In genomic region chr10:70293169-70293813, GRCh38 we compare ENCODE assay signal across 12 cellular contexts. TPM values are rescaled to one million over a fixed set of nuclear protein-coding genes. Genes with fewer than 3 reads are reported as not detected.
DNase-seq lines count a peak whose midpoint lies in the region; ATAC-seq and TF ChIP-seq lines count a peak whose summit lies in the region.
"Had no signal": no experiment of that assay in that cellular context is flagged by ENCODE, and none has a peak within 500 bp of the region (broad histone marks: within the 10 kb centered on the region; RNA-seq: fewer than 3 reads in every experiment).

No MANE protein-coding gene starts in this region.

- H3K9me3 ChIP-seq in left ventricle myocardium inferior (replicated peaks) (no peaks in the 10 kb centered on the region), colonic mucosa (no peaks in the 10 kb centered on the region)
- H3K9me3 ChIP-seq: ascending aorta had no signal

- CTCF ChIA-PET in HEK293T (lab: Yijun Ruan, JAX), result no interaction called here

- DNase-seq in kidney tubule cell (ENCODE audit: low spot score) (peak; percentile 11), HEK293T (ENCODE audit: extremely low spot score) (no peak), left ventricle myocardium inferior (no peak), colonic mucosa (no peak), NCI-H69 (lab: John Stamatoyannopoulos, UW) (no peak)
- DNase-seq: erythroblast, NCI-H146 had no signal

- POLR2A ChIA-PET in HEK293T (lab: Yijun Ruan, JAX), result no interaction called here

- intact Hi-C loops in left ventricle myocardium inferior (cut with micrococcal nuclease) (no loop called here), colonic mucosa (cut with DNase I) (no loop called here)

- H3K27ac ChIP-seq in left ventricle myocardium inferior (replicated peaks) (no peak overlapping the region), colonic mucosa (no peak overlapping the region)
- H3K27ac ChIP-seq: ascending aorta had no signal

- no peaks in the 10 kb centered on the region for H3K27me3 ChIP-seq in left ventricle myocardium inferior (ENCODE audit: low read depth)
- no peaks in the 10 kb centered on the region for H3K27me3 ChIP-seq in colonic mucosa
- H3K27me3 ChIP-seq: ascending aorta had no signal

- no peaks in the 10 kb centered on the region for H3K36me3 ChIP-seq in left ventricle myocardium inferior
- H3K36me3 ChIP-seq in colonic mucosa, result no peaks in the 10 kb centered on the region
- H3K36me3 ChIP-seq: ascending aorta had no signal

- no peak overlapping the region for H3K4me3 ChIP-seq in left ventricle myocardium inferior
- no peak overlapping the region for H3K4me3 ChIP-seq in colonic mucosa
- H3K4me3 ChIP-seq: ascending aorta, smooth muscle cell had no signal

- peaks cover 25% of the 10 kb centered on the region for H3K4me1 ChIP-seq in left ventricle myocardium inferior
- H3K4me1 ChIP-seq in colonic mucosa, result no peaks in the 10 kb centered on the region

- ATAC-seq in GM18870 (IDR thresholded peaks at IDR 0.05; ENCODE audit: unreplicated experiment) (peak; percentile 84), GM21576 (IDR thresholded peaks at IDR 0.05; ENCODE audit: unreplicated experiment) (peak; percentile 88), HG03159 (IDR thresholded peaks at IDR 0.05; ENCODE audit: unreplicated experiment) (peak; percentile 87)

- TF ChIP-seq CTCF in left ventricle myocardium inferior (IDR thresholded peaks at IDR 0.05; ENCODE audit: borderline replicate concordance), result no peak
- no peak for TF ChIP-seq CTCF in colonic mucosa (IDR thresholded peaks at IDR 0.05)

- H3K9ac ChIP-seq in colonic mucosa (ENCODE audit: low read depth in 2 of 2, low read length in 2 of 2), result no peak overlapping the region

TF ChIP-seq in HEK293T, 16 proteins besides CTCF, POLR2A, EP300 and RAD21:
- no peak for TF ChIP-seq LEF1 (IDR thresholded peaks at IDR 0.05; ENCODE audit: borderline replicate concordance)
- no peak for TF ChIP-seq CTBP1 (IDR thresholded peaks at IDR 0.05; ENCODE audit: borderline replicate concordance)
- TF ChIP-seq PKNOX1 (IDR thresholded peaks at IDR 0.05), result no peak

RNA-seq across cellular contexts. Expression of gene NPFFR1, which starts 9.5 kb away (rescaled TPM):
- total RNA-seq in left ventricle myocardium inferior (not detected), colonic mucosa (under 1 TPM; 0.07 to 0.08 TPM)
- total RNA-seq: ascending aorta had no signal
